In genomic region chr10:112988839-112989406, GRCh38 we compare ENCODE assay signal across 25 cellular contexts. TPM values are rescaled to one million over a fixed set of nuclear protein-coding genes. Genes with fewer than 3 reads are reported as not detected.
DNase-seq lines count a peak whose midpoint lies in the region; ATAC-seq and TF ChIP-seq lines count a peak whose summit lies in the region.
"Had no signal": no experiment of that assay in that cellular context is flagged by ENCODE, and none has a peak within 500 bp of the region (broad histone marks: within the 10 kb centered on the region; RNA-seq: fewer than 3 reads in every experiment).

No MANE protein-coding gene starts in this region.

- H3K4me3 Mint-ChIP-seq in chondrocyte (ENCODE audit: unreplicated experiment): no peak overlapping the region
- H3K4me3 Mint-ChIP-seq: activated CD4-positive, alpha-beta T cell treated with anti-CD3 and anti-CD28 coated beads, Interleukin-2, amount 10 ng/mL, durations not matched to agents 7 days and 5 days; CD14-positive monocyte; effector memory CD8-positive, alpha-beta T cell had no signal

- H3K4me1 Mint-ChIP-seq in chondrocyte (ENCODE audit: low read depth): peaks cover 80% of the 10 kb centered on the region
- H3K4me1 Mint-ChIP-seq: activated CD4-positive, alpha-beta T cell treated with anti-CD3 and anti-CD28 coated beads, Interleukin-2, amount 10 ng/mL, durations not matched to agents 7 days and 5 days had no signal

- no peaks in the 10 kb centered on the region for H3K27me3 Mint-ChIP-seq in chondrocyte (ENCODE audit: low read depth)

- peak overlapping the region; percentile 84 for H3K27ac Mint-ChIP-seq in chondrocyte (ENCODE audit: unreplicated experiment)
- H3K27ac Mint-ChIP-seq: activated CD4-positive, alpha-beta T cell treated with anti-CD3 and anti-CD28 coated beads, Interleukin-2, amount 10 ng/mL, durations not matched to agents 7 days and 5 days; effector memory CD8-positive, alpha-beta T cell had no signal

- no peaks in the 10 kb centered on the region for H3K9me3 Mint-ChIP-seq in chondrocyte (ENCODE audit: low read depth)
- H3K9me3 Mint-ChIP-seq: activated CD4-positive, alpha-beta T cell treated with anti-CD3 and anti-CD28 coated beads, Interleukin-2, amount 10 ng/mL, durations not matched to agents 7 days and 5 days; CD14-positive monocyte; effector memory CD8-positive, alpha-beta T cell had no signal

- H3K27ac ChIP-seq in cardiac muscle cell (peak overlapping the region; percentile 20), left lung (no peak overlapping the region)
- H3K27ac ChIP-seq: parathyroid adenoma had no signal

- H3K4me3 ChIP-seq in cardiac muscle cell (no peak overlapping the region), left lung (no peak overlapping the region)
- H3K4me3 ChIP-seq: GM12878, lung had no signal

- TF ChIP-seq CTCF in cardiac muscle cell (IDR thresholded peaks at IDR 0.05; ENCODE audit: low read depth, low read length) (no peak), chondrocyte (IDR thresholded peaks at IDR 0.05) (no peak), left lung (IDR thresholded peaks at IDR 0.05) (no peak)

- H3K9me3 ChIP-seq in cardiac muscle cell (ENCODE audit: low read depth) (no peaks in the 10 kb centered on the region), left lung (no peaks in the 10 kb centered on the region)

- H3K36me3 Mint-ChIP-seq in chondrocyte (ENCODE audit: low read depth): peaks cover 2% of the 10 kb centered on the region
- H3K36me3 Mint-ChIP-seq: naive B cell had no signal

- no peaks in the 10 kb centered on the region for H3K36me3 ChIP-seq in cardiac muscle cell
- H3K36me3 ChIP-seq in left lung: no peaks in the 10 kb centered on the region

- H3K27me3 ChIP-seq in cardiac muscle cell (no peaks in the 10 kb centered on the region), left lung (no peaks in the 10 kb centered on the region)

- H3K4me1 ChIP-seq in cardiac muscle cell (ENCODE audit: low read depth) (peaks cover 50% of the 10 kb centered on the region), left lung (peaks cover 8 to 32% of the 10 kb centered on the region in 2 donors)

- intact Hi-C loops in left ventricle myocardium superior (cut with micrococcal nuclease): no loop called here
- intact Hi-C loops in left lung (cut with DNase I): no loop called here

- DNase-seq in cardiac muscle cell (ENCODE audit: low read depth in 1 of 2, low spot score in 1 of 2): no peak
- DNase-seq in left ventricle myocardium superior: no peak
- no peak for DNase-seq in chondrocyte (ENCODE audit: low spot score)
- no peak for DNase-seq in left lung
- DNase-seq in AG08395 (ENCODE audit: low spot score): no peak
- DNase-seq in NCI-H146 treated with DMSO at 0.1 percent for 48 hours (lab: John Stamatoyannopoulos, UW; ENCODE audit: unreplicated experiment): no peak
- DNase-seq in NCI-H748 treated with DMSO at 0.1 percent for 48 hours (lab: John Stamatoyannopoulos, UW): no peak
- no peak for DNase-seq in activated CD8-positive, alpha-beta memory T cell treated with anti-CD3 and anti-CD28 coated beads, Interleukin-2, amount 50 U/mL, for 4 hours
- DNase-seq: activated CD4-positive, alpha-beta T cell treated with anti-CD3 and anti-CD28 coated beads, Interleukin-2, amount 10 ng/mL, durations not matched to agents 7 days and 5 days; activated CD8-positive, alpha-beta memory T cell treated with anti-CD3 and anti-CD28 coated beads, Interleukin-2, amount 50 U/mL, for 48 hours; activated gamma-delta T cell treated with Interleukin-2 at 50 U/mL for 16 hours; effector memory CD8-positive, alpha-beta T cell; GF-D8; head of caudate nucleus; Karpas-422; naive B cell; NCI-H1105; NCI-H2081 treated with DMSO at 0.1 percent for 48 hours; NCI-H524 treated with DMSO at 0.1 percent for 48 hours; SIG-M5; T-helper 1 cell had no signal

- ATAC-seq in left ventricle myocardium superior (no peak), left lung (peak; percentile 38)
- ATAC-seq: effector memory CD8-positive, alpha-beta T cell; GM12878 had no signal

RNA-seq across cellular contexts. Expression of gene TCF7L2, which starts 38.9 kb away (rescaled TPM):
- total RNA-seq in cardiac muscle cell (12.9 and 33.7 TPM in 2 replicates), left ventricle myocardium superior (13.5 TPM), chondrocyte (30.9 to 42.3 TPM (median 34.4 TPM) in 3 replicates), left lung (10 to 100 TPM; 25.1 to 27.7 TPM)
- polyA plus RNA-seq in cardiac muscle cell: 27.5 and 40.3 TPM in 2 replicates
